Comparison of ENCODE assay signal across 13 cellular contexts in genomic region chr20:2151805-2152727, GRCh38. TPM values are rescaled to one million over a fixed set of nuclear protein-coding genes. Genes with fewer than 3 reads are reported as not detected.
DNase-seq lines count a peak whose midpoint lies in the region; ATAC-seq and TF ChIP-seq lines count a peak whose summit lies in the region.
"Had no signal": no experiment of that assay in that cellular context is flagged by ENCODE, and none has a peak within 500 bp of the region (broad histone marks: within the 10 kb centered on the region; RNA-seq: fewer than 3 reads in every experiment).

No MANE protein-coding gene starts in this region.

- POLR2A ChIA-PET in Caco-2 (lab: Charles Lee): no interaction called here

- no peaks in the 10 kb centered on the region for H3K9me3 Mint-ChIP-seq in Caco-2 (ENCODE audit: unreplicated experiment)
- H3K9me3 Mint-ChIP-seq: naive B cell had no signal

- H3K4me3 Mint-ChIP-seq in Caco-2 (ENCODE audit: unreplicated experiment): no peak overlapping the region
- H3K4me3 Mint-ChIP-seq: naive B cell had no signal

- H3K27me3 ChIP-seq in Caco-2 (replicated peaks; ENCODE audit: control insufficient read depth, insufficient read depth, low read length): no peaks in the 10 kb centered on the region

- intact Hi-C loops in left ventricle myocardium superior (cut with micrococcal nuclease) (loop anchor here (10.0 kb wide), 1 partner anchor 57 kb away; no protein-coding TSS in a partner anchor), Caco-2 (cut with micrococcal nuclease; ENCODE audit: unreplicated experiment) (no loop called here)

- peak overlapping the region; percentile 72 for H3K27ac ChIP-seq in VCaP
- H3K27ac ChIP-seq: thoracic aorta had no signal

- no peak for TF ChIP-seq CTCF in VCaP (conservative IDR thresholded peaks at IDR 0.05)
- no peak for TF ChIP-seq CTCF in Caco-2 (IDR thresholded peaks at IDR 0.05; ENCODE audit: insufficient read depth in 1 of 2, low read depth in 1 of 2, low read length in 1 of 2, severe bottlenecking in 1 of 2, unreplicated experiment in 1 of 2)

- CTCF ChIA-PET in Caco-2 (lab: Charles Lee): no interaction called here

- H3K4me1 ChIP-seq in Caco-2: no peaks in the 10 kb centered on the region

- peaks cover 5% of the 10 kb centered on the region for H3K36me3 Mint-ChIP-seq in Caco-2 (ENCODE audit: insufficient read depth, unreplicated experiment)

- no peak overlapping the region for H3K27ac Mint-ChIP-seq in Caco-2 (ENCODE audit: unreplicated experiment)

- peak; percentile 35 for DNase-seq in HCEC 1CT
- DNase-seq in left ventricle myocardium superior: no peak
- peak; percentile 33 for DNase-seq in stromal cell of bone marrow (ENCODE audit: low read depth)
- DNase-seq in Caco-2: no peak
- DNase-seq in NCI-H187 treated with DMSO at 0.1 percent for 48 hours (lab: John Stamatoyannopoulos, UW): no peak
- no peak for DNase-seq in central memory CD4-positive, alpha-beta T cell
- DNase-seq: activated CD8-positive, alpha-beta memory T cell treated with anti-CD3 and anti-CD28 coated beads for 24 hours; anterior cingulate cortex; naive B cell; NCI-H345 had no signal

- H3K4me1 Mint-ChIP-seq in Caco-2 (ENCODE audit: low read depth, unreplicated experiment): no peaks in the 10 kb centered on the region

- ATAC-seq in left ventricle myocardium superior (peak; percentile 83), GM21381 (IDR thresholded peaks at IDR 0.05; ENCODE audit: unreplicated experiment) (no peak)

- H3K27me3 Mint-ChIP-seq in Caco-2 (ENCODE audit: insufficient read depth, unreplicated experiment): no peaks in the 10 kb centered on the region
- H3K27me3 Mint-ChIP-seq: naive B cell had no signal

- no peaks in the 10 kb centered on the region; the same call in 1 of the 2 replicates for H3K36me3 ChIP-seq in Caco-2 (ENCODE audit: control insufficient read depth, insufficient read depth, low read length)

- no peak overlapping the region for H3K4me3 ChIP-seq in Caco-2 (ENCODE audit: low read depth, low read length)
- H3K4me3 ChIP-seq: thoracic aorta had no signal

- no TSS peak for BruUV-seq in Caco-2 (replicated peaks; lab: Mats Ljungman, UMichigan)

- H3K9me3 ChIP-seq in Caco-2: no peaks in the 10 kb centered on the region
- H3K9me3 ChIP-seq: thoracic aorta had no signal

RNA-seq across cellular contexts. Expression of gene STK35, which starts 50.4 kb away (rescaled TPM):
- total RNA-seq in left ventricle myocardium superior (15.9 TPM), Caco-2 (2022) (40.1 and 40.2 TPM in 2 replicates)

Comparison
In these comparisons a context has a peak if more than half of its experiments do, and no peak if none do; other contexts are left out.
1. DNase-seq: peak in HCEC 1CT (single experiment) and stromal cell of bone marrow (single experiment); none in left ventricle myocardium superior (single experiment), Caco-2 (0 of 2), NCI-H187 treated with DMSO at 0.1 percent for 48 hours (single experiment) and central memory CD4-positive, alpha-beta T cell (single experiment).